Comparison of ENCODE assay signal across 6 cellular contexts in genomic region chr7:132280335-132280734, GRCh38.
"Had no signal": no experiment of that assay in that cellular context is flagged by ENCODE, and none has a peak within 500 bp of the region (broad histone marks: within the 10 kb centered on the region; RNA-seq: fewer than 3 reads in every experiment).

No MANE protein-coding gene starts in this region.

- H3K27ac ChIP-seq: HL-60 had no signal

- DNase-seq: H9, HCEC 1CT, KBM-7 had no signal

- H3K4me2 ChIP-seq: GM23338 had no signal

- H3K4me3 ChIP-seq: GM23338 had no signal

- H2AFZ ChIP-seq: GM23338 had no signal

- ATAC-seq: GM23338, HepG2 had no signal
